Comparison of ENCODE assay signal across 17 cellular contexts in genomic region chr13:50692396-50692915, GRCh38.
"Had no signal": no experiment of that assay in that cellular context is flagged by ENCODE, and none has a peak within 500 bp of the region (broad histone marks: within the 10 kb centered on the region; RNA-seq: fewer than 3 reads in every experiment).

No MANE protein-coding gene starts in this region.

- H3K4me1 Mint-ChIP-seq: activated B cell treated with CpG ODN at 0.5 μM for 24 hours; activated CD4-positive, alpha-beta T cell treated with anti-CD3 and anti-CD28 coated beads, Interleukin-2, amount 10 ng/mL, durations not matched to agents 24 days and 14 days; activated naive CD8-positive, alpha-beta T cell treated with anti-CD3 and anti-CD28 coated beads for 36 hours had no signal

- H3K9me3 ChIP-seq: pancreas, transverse colon had no signal

- DNase-seq: activated B cell treated with CpG ODN at 0.5 μM for 24 hours; activated CD4-positive, alpha-beta T cell treated with anti-CD3 and anti-CD28 coated beads, Interleukin-2, amount 10 ng/mL, durations not matched to agents 24 days and 14 days; activated CD8-positive, alpha-beta memory T cell treated with anti-CD3 and anti-CD28 coated beads, Interleukin-2, amount 50 U/mL, for 48 hours; activated CD8-positive, alpha-beta T cell treated with anti-CD3 and anti-CD28 coated beads, Interleukin-2, amount 10 ng/mL, durations not matched to agents 7 days and 5 days; activated naive CD8-positive, alpha-beta T cell treated with anti-CD3 and anti-CD28 coated beads for 36 hours; amygdala; pancreas; stimulated activated CD4-positive, alpha-beta T cell treated with anti-CD3 and anti-CD28 coated beads, Interleukin-15, amount 100 ng/mL, for 24 hours; stimulated activated CD4-positive, alpha-beta T cell treated with anti-CD3 and anti-CD28 coated beads, Interleukin-4, amount 100 ng/mL, for 1 hour; stimulated activated naive CD4-positive, alpha-beta T cell; substantia nigra; T-helper 2 cell; transverse colon had no signal

- H3K4me2 ChIP-seq: neural progenitor cell had no signal

- H3K4me3 ChIP-seq: hepatocyte, neural progenitor cell, pancreas, transverse colon had no signal

- H3K27me3 ChIP-seq: hepatocyte, neural progenitor cell, pancreas, transverse colon had no signal

- H3K36me3 Mint-ChIP-seq: activated naive CD8-positive, alpha-beta T cell treated with anti-CD3 and anti-CD28 coated beads for 36 hours; neural progenitor cell had no signal

- H3K4me1 ChIP-seq: pancreas had no signal

- H2AFZ ChIP-seq: neural progenitor cell had no signal

- ATAC-seq: activated CD8-positive, alpha-beta T cell treated with anti-CD3 and anti-CD28 coated beads, Interleukin-2, amount 10 ng/mL, durations not matched to agents 7 days and 5 days; left lobe of liver; pancreas had no signal

- H3K4me3 Mint-ChIP-seq: activated B cell treated with CpG ODN at 0.5 μM for 24 hours; activated CD4-positive, alpha-beta T cell treated with anti-CD3 and anti-CD28 coated beads, Interleukin-2, amount 10 ng/mL, durations not matched to agents 24 days and 14 days; activated CD8-positive, alpha-beta T cell treated with anti-CD3 and anti-CD28 coated beads, Interleukin-2, amount 10 ng/mL, durations not matched to agents 7 days and 5 days; activated naive CD8-positive, alpha-beta T cell treated with anti-CD3 and anti-CD28 coated beads for 36 hours; neural progenitor cell had no signal

- H3K9ac ChIP-seq: neural progenitor cell had no signal

- H3K27ac ChIP-seq: neural progenitor cell, pancreas had no signal

- H3K27me3 Mint-ChIP-seq: activated B cell treated with CpG ODN at 0.5 μM for 24 hours; activated naive CD8-positive, alpha-beta T cell treated with anti-CD3 and anti-CD28 coated beads for 36 hours had no signal

- H3K79me2 ChIP-seq: hepatocyte had no signal

- FAIRE-seq: pancreas, TTC549 had no signal

- H3K36me3 ChIP-seq: neural progenitor cell, pancreas, transverse colon had no signal

- H3K27ac Mint-ChIP-seq: activated B cell treated with CpG ODN at 0.5 μM for 24 hours; activated CD4-positive, alpha-beta T cell treated with anti-CD3 and anti-CD28 coated beads, Interleukin-2, amount 10 ng/mL, durations not matched to agents 24 days and 14 days; activated CD8-positive, alpha-beta T cell treated with anti-CD3 and anti-CD28 coated beads, Interleukin-2, amount 10 ng/mL, durations not matched to agents 7 days and 5 days; activated naive CD8-positive, alpha-beta T cell treated with anti-CD3 and anti-CD28 coated beads for 36 hours; neural progenitor cell had no signal

- H3K9me3 Mint-ChIP-seq: activated CD4-positive, alpha-beta T cell treated with anti-CD3 and anti-CD28 coated beads, Interleukin-2, amount 10 ng/mL, durations not matched to agents 24 days and 14 days; activated naive CD8-positive, alpha-beta T cell treated with anti-CD3 and anti-CD28 coated beads for 36 hours; neural progenitor cell had no signal
